In genomic region chr6:5781966-5782556, GRCh38 we compare ENCODE assay signal across 18 cellular contexts.
"Had no signal": no experiment of that assay in that cellular context is flagged by ENCODE, and none has a peak within 500 bp of the region (broad histone marks: within the 10 kb centered on the region; RNA-seq: fewer than 3 reads in every experiment).

No MANE protein-coding gene starts in this region.

- H3K4me3 Mint-ChIP-seq: activated B cell treated with CpG ODN at 0.5 μM for 24 hours; activated CD4-positive, alpha-beta memory T cell treated with anti-CD3 and anti-CD28 coated beads, Interleukin-2, amount 10 ng/mL, durations not matched to agents 7 days and 5 days; activated CD8-positive, alpha-beta memory T cell treated with anti-CD3 and anti-CD28 coated beads, Interleukin-2, amount 10 ng/mL, durations not matched to agents 7 days and 5 days; activated naive CD8-positive, alpha-beta T cell treated with anti-CD3 and anti-CD28 coated beads for 36 hours; activated T-helper 17 cell treated with anti-CD3 and anti-CD28 coated beads, Interleukin-2, amount 50 U/mL, for 72 hours; mesothelial cell of epicardium; nephron progenitor cell; stimulated activated naive CD8-positive, alpha-beta T cell treated with anti-CD3 and anti-CD28 coated beads, Interleukin-15, Interleukin-2, amounts not matched to agents 100 ng/mL and 50 ng/mL, for 24 hours; T-helper 17 cell had no signal

- H3K4me1 Mint-ChIP-seq: activated CD4-positive, alpha-beta memory T cell treated with anti-CD3 and anti-CD28 coated beads, Interleukin-2, amount 10 ng/mL, durations not matched to agents 7 days and 5 days; activated CD8-positive, alpha-beta memory T cell treated with anti-CD3 and anti-CD28 coated beads, Interleukin-2, amount 10 ng/mL, durations not matched to agents 7 days and 5 days; activated T-helper 17 cell treated with anti-CD3 and anti-CD28 coated beads, Interleukin-2, amount 50 U/mL, for 72 hours had no signal

- ATAC-seq: activated CD8-positive, alpha-beta memory T cell treated with anti-CD3 and anti-CD28 coated beads, Interleukin-2, amount 10 ng/mL, durations not matched to agents 7 days and 5 days; activated T-helper 17 cell treated with anti-CD3 and anti-CD28 coated beads, Interleukin-2, amount 50 U/mL, for 72 hours; T-helper 17 cell had no signal

- H3K36me3 ChIP-seq: suprapubic skin, vagina had no signal

- H3K27me3 Mint-ChIP-seq: activated B cell treated with CpG ODN at 0.5 μM for 24 hours; activated CD4-positive, alpha-beta memory T cell treated with anti-CD3 and anti-CD28 coated beads, Interleukin-2, amount 10 ng/mL, durations not matched to agents 7 days and 5 days; activated CD8-positive, alpha-beta memory T cell treated with anti-CD3 and anti-CD28 coated beads, Interleukin-2, amount 10 ng/mL, durations not matched to agents 7 days and 5 days; activated naive CD8-positive, alpha-beta T cell treated with anti-CD3 and anti-CD28 coated beads for 36 hours; activated T-helper 17 cell treated with anti-CD3 and anti-CD28 coated beads, Interleukin-2, amount 50 U/mL, for 72 hours; stimulated activated naive CD8-positive, alpha-beta T cell treated with anti-CD3 and anti-CD28 coated beads, Interleukin-15, Interleukin-2, amounts not matched to agents 100 ng/mL and 50 ng/mL, for 24 hours; T-helper 17 cell had no signal

- H3K4me3 ChIP-seq: lung, suprapubic skin, vagina had no signal

- H3K9me3 Mint-ChIP-seq: activated B cell treated with CpG ODN at 0.5 μM for 24 hours; activated CD4-positive, alpha-beta memory T cell treated with anti-CD3 and anti-CD28 coated beads, Interleukin-2, amount 10 ng/mL, durations not matched to agents 7 days and 5 days; activated naive CD8-positive, alpha-beta T cell treated with anti-CD3 and anti-CD28 coated beads for 36 hours; mesothelial cell of epicardium; stimulated activated naive CD8-positive, alpha-beta T cell treated with anti-CD3 and anti-CD28 coated beads, Interleukin-15, Interleukin-2, amounts not matched to agents 100 ng/mL and 50 ng/mL, for 24 hours had no signal

- H3K36me3 Mint-ChIP-seq: activated CD8-positive, alpha-beta memory T cell treated with anti-CD3 and anti-CD28 coated beads, Interleukin-2, amount 10 ng/mL, durations not matched to agents 7 days and 5 days; activated naive CD8-positive, alpha-beta T cell treated with anti-CD3 and anti-CD28 coated beads for 36 hours; mesothelial cell of epicardium had no signal

- H3K27me3 ChIP-seq: suprapubic skin, vagina had no signal

- H3K27ac Mint-ChIP-seq: activated B cell treated with CpG ODN at 0.5 μM for 24 hours; activated CD4-positive, alpha-beta memory T cell treated with anti-CD3 and anti-CD28 coated beads, Interleukin-2, amount 10 ng/mL, durations not matched to agents 7 days and 5 days; activated CD8-positive, alpha-beta memory T cell treated with anti-CD3 and anti-CD28 coated beads, Interleukin-2, amount 10 ng/mL, durations not matched to agents 7 days and 5 days; activated naive CD8-positive, alpha-beta T cell treated with anti-CD3 and anti-CD28 coated beads for 36 hours; activated T-helper 17 cell treated with anti-CD3 and anti-CD28 coated beads, Interleukin-2, amount 50 U/mL, for 72 hours; mesothelial cell of epicardium; nephron progenitor cell; progenitor cell of endocrine pancreas; stimulated activated naive CD8-positive, alpha-beta T cell treated with anti-CD3 and anti-CD28 coated beads, Interleukin-15, Interleukin-2, amounts not matched to agents 100 ng/mL and 50 ng/mL, for 24 hours; T-helper 17 cell had no signal

- H3K4me1 ChIP-seq: vagina had no signal

- DNase-seq: activated B cell treated with CpG ODN at 0.5 μM for 24 hours; activated CD4-positive, alpha-beta memory T cell treated with anti-CD3 and anti-CD28 coated beads, Interleukin-2, amount 10 ng/mL, durations not matched to agents 7 days and 5 days; activated CD4-positive, alpha-beta T cell treated with anti-CD3 and anti-CD28 coated beads for 4 hours; activated CD8-positive, alpha-beta memory T cell treated with anti-CD3 and anti-CD28 coated beads, Interleukin-2, amount 10 ng/mL, durations not matched to agents 7 days and 5 days; activated naive CD4-positive, alpha-beta T cell; activated naive CD8-positive, alpha-beta T cell treated with anti-CD3 and anti-CD28 coated beads for 36 hours; amniotic stem cell; glutamatergic neuron; nephron progenitor cell; T-helper 17 cell had no signal

- H3K27ac ChIP-seq: epithelial cell of prostate, suprapubic skin, vagina had no signal

- H3K9me3 ChIP-seq: suprapubic skin, vagina had no signal
